ENCODE assay signal across 16 cellular contexts in genomic region chr5:102018690-102019089, GRCh38.
"Had no signal": no experiment of that assay in that cellular context is flagged by ENCODE, and none has a peak within 500 bp of the region (broad histone marks: within the 10 kb centered on the region; RNA-seq: fewer than 3 reads in every experiment).

No MANE protein-coding gene starts in this region.

- H3K9me3 ChIP-seq: breast epithelium, esophagus muscularis mucosa had no signal

- DNase-seq: activated CD4-positive, alpha-beta T cell treated with anti-CD3 and anti-CD28 coated beads, Interleukin-2, amount 50 U/mL, for 1 hour; activated CD4-positive, CD25-positive, alpha-beta regulatory T cell treated with anti-CD3 and anti-CD28 coated beads, Interleukin-2, amount 50 U/mL, for 72 hours; activated CD8-positive, alpha-beta memory T cell treated with anti-CD3 and anti-CD28 coated beads, Interleukin-2, amount 50 U/mL, for 4 hours; activated effector memory CD4-positive, alpha-beta T cell treated with anti-CD3 and anti-CD28 coated beads, Interleukin-2, amount 50 U/mL, for 16 hours; activated T-cell treated with anti-CD3 and anti-CD28 coated beads, Interleukin-2, amount 50 U/mL, for 4 hours; cortex of kidney; effector CD4-positive, alpha-beta T cell; midbrain; retina; stimulated activated CD4-positive, alpha-beta T cell treated with anti-CD3 and anti-CD28 coated beads, Interleukin-12 subunit alpha, Interleukin-12 subunit beta, amount 100 ng/mL, for 4 hours; stimulated activated CD4-positive, alpha-beta T cell treated with anti-CD3 and anti-CD28 coated beads, Interleukin-1b, Interleukin-23, amount 100 ng/mL, for 48 hours; stimulated activated CD8-positive, alpha-beta memory T cell treated with anti-CD3 and anti-CD28 coated beads, Interleukin-4, amount 100 ng/mL, for 48 hours; stimulated activated naive CD4-positive, alpha-beta T cell had no signal

- H3K4me1 ChIP-seq: breast epithelium, esophagus muscularis mucosa had no signal

- H3K27ac ChIP-seq: breast epithelium, esophagus muscularis mucosa had no signal

- H3K27me3 ChIP-seq: breast epithelium, esophagus muscularis mucosa had no signal

- H3K4me3 ChIP-seq: breast epithelium, esophagus muscularis mucosa had no signal

- H3K36me3 ChIP-seq: breast epithelium, esophagus muscularis mucosa had no signal

- ATAC-seq: activated T-cell treated with anti-CD3 and anti-CD28 coated beads, Interleukin-2, amount 50 U/mL, for 4 hours; left lobe of liver had no signal
